29 cellular contexts compared by ENCODE assay signal in the genomic region with DNA sequence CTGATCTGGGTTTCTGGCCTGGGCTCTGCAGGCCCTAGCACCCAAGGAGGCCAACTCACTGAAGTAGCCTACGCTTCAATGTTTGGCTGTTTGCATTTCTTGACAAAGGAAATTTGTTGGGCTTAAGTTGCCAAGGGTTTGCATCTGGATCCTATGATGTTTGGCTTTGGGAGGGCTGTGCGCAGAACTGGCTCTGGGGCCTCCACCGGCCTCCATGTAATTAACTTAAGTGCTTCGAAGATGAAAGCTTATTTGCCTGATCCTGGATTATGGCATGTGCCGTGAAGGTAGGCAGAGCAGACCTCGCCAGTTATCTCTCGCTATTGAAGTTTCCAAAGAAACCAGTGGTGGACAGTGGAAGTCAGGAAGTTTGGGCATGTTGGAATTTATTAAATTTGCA.
DNase-seq lines count a peak whose midpoint lies in the region; ATAC-seq and TF ChIP-seq lines count a peak whose summit lies in the region.
"Had no signal": no experiment of that assay in that cellular context is flagged by ENCODE, and none has a peak within 500 bp of the region (broad histone marks: within the 10 kb centered on the region; RNA-seq: fewer than 3 reads in every experiment).

No MANE protein-coding gene starts in this region.

- no peak overlapping the region for H3K4me3 ChIP-seq in HUES64 (ENCODE audit: low read length)
- no peak overlapping the region for H3K4me3 ChIP-seq in endodermal cell (ENCODE audit: low read length)
- no peak overlapping the region for H3K4me3 ChIP-seq in CD4-positive, alpha-beta memory T cell (ENCODE audit: low read length in 2 of 2)
- H3K4me3 ChIP-seq: heart right ventricle, lung, right atrium auricular region, transverse colon had no signal

- H3K9ac ChIP-seq in HUES64 (ENCODE audit: low read depth, low read length) (no peak overlapping the region), endodermal cell (ENCODE audit: extremely low read depth, low read length, poor library complexity, severe bottlenecking) (no peak overlapping the region)
- H3K9ac ChIP-seq: parathyroid adenoma had no signal

- 68% methylated on average over 7 of the region's 7 CpGs for WGBS in HUES64
- 84 to 90% methylated on average over 3 to 7 of the region's 7 CpGs for WGBS in endodermal cell (ENCODE audit: insufficient coverage in 1 of 2, insufficient read length in 1 of 2), 2 experiments

- H3K27me3 Mint-ChIP-seq in endodermal cell (ENCODE audit: insufficient read depth) (peaks cover 50% of the 10 kb centered on the region), nephron progenitor cell (ENCODE audit: low read depth, poor library complexity) (no peaks in the 10 kb centered on the region), chondrocyte (ENCODE audit: low read depth) (peaks cover 4% of the 10 kb centered on the region)
- no peaks in the 10 kb centered on the region for H3K27me3 Mint-ChIP-seq in CD4-positive, alpha-beta memory T cell
- H3K27me3 Mint-ChIP-seq: activated CD4-positive, alpha-beta memory T cell treated with anti-CD3 and anti-CD28 coated beads, Interleukin-2, amount 10 ng/mL, durations not matched to agents 7 days and 5 days had no signal

- H3K9me3 Mint-ChIP-seq in endodermal cell (no peaks in the 10 kb centered on the region), nephron progenitor cell (no peaks in the 10 kb centered on the region), chondrocyte (ENCODE audit: low read depth) (no peaks in the 10 kb centered on the region)
- peaks cover 0 to 2% (median 0%) of the 10 kb centered on the region in 8 donors for H3K9me3 Mint-ChIP-seq in CD4-positive, alpha-beta memory T cell
- H3K9me3 Mint-ChIP-seq: activated CD4-positive, alpha-beta memory T cell treated with anti-CD3 and anti-CD28 coated beads, Interleukin-2, amount 10 ng/mL, durations not matched to agents 7 days and 5 days; activated T-helper 1 cell treated with anti-CD3 and anti-CD28 coated beads, Interleukin-12 subunit alpha, Interleukin-12 subunit beta, Interleukin-2, Interleukin-4 antibody, amounts not matched to agents 30 ng/mL and 10 ng/mL and 1 ng/mL, durations not matched to agents 14 hours and 24 hours and 36 hours; T-helper 2 cell treated with Interferon-gamma antibody and Interleukin-4, amounts not matched to agents 5 μg/mL and 100 μg/mL, for 36 hours had no signal

- H3K27ac ChIP-seq in HUES64 (ENCODE audit: low read depth, low read length) (peak overlapping the region; percentile 96), endodermal cell (ENCODE audit: low read depth, low read length) (no peak overlapping the region)
- no peak overlapping the region for H3K27ac ChIP-seq in CD4-positive, alpha-beta memory T cell (ENCODE audit: low read depth, low read length)
- H3K27ac ChIP-seq: C4-2B, heart right ventricle, parathyroid adenoma, right atrium auricular region, transverse colon had no signal

- H3K4me3 Mint-ChIP-seq in endodermal cell (peak overlapping the region; percentile 45), nephron progenitor cell (peak overlapping the region; percentile 36), chondrocyte (ENCODE audit: unreplicated experiment) (no peak overlapping the region)
- H3K4me3 Mint-ChIP-seq in CD4-positive, alpha-beta memory T cell: no peak overlapping the region
- H3K4me3 Mint-ChIP-seq: activated CD4-positive, alpha-beta memory T cell treated with anti-CD3 and anti-CD28 coated beads, Interleukin-2, amount 10 ng/mL, durations not matched to agents 7 days and 5 days; activated T-helper 1 cell treated with anti-CD3 and anti-CD28 coated beads, Interleukin-12 subunit alpha, Interleukin-12 subunit beta, Interleukin-2, Interleukin-4 antibody, amounts not matched to agents 30 ng/mL and 10 ng/mL and 1 ng/mL, durations not matched to agents 14 hours and 24 hours and 36 hours; T-helper 2 cell treated with Interferon-gamma antibody and Interleukin-4, amounts not matched to agents 5 μg/mL and 100 μg/mL, for 36 hours had no signal

- TF ChIP-seq CTCF in endodermal cell (conservative IDR thresholded peaks at IDR 0.05) (no peak), nephron progenitor cell (IDR thresholded peaks at IDR 0.05) (no peak), chondrocyte (IDR thresholded peaks at IDR 0.05) (no peak)

- POLR2A ChIA-PET in CD4-positive, alpha-beta memory T cell (lab: Charles Lee; ENCODE audit: partially characterized antibody): no interaction called here

- intact Hi-C loops in CD4-positive, alpha-beta memory T cell (cut with micrococcal nuclease): no loop called here

- ATAC-seq in HG03439 (IDR thresholded peaks at IDR 0.05; ENCODE audit: unreplicated experiment): no peak
- ATAC-seq in GM18861 (IDR thresholded peaks at IDR 0.05; ENCODE audit: unreplicated experiment): no peak
- ATAC-seq: esophagus mucosa, heart right ventricle, HepG2, PC-3 had no signal

- DNase-seq in D341Med (ENCODE audit: low spot score): peak; percentile 90
- DNase-seq in endodermal cell: no peak
- no peak for DNase-seq in nephron progenitor cell
- DNase-seq in chondrocyte (ENCODE audit: low spot score): no peak
- no peak for DNase-seq in CD4-positive, alpha-beta memory T cell
- DNase-seq: activated CD4-positive, alpha-beta memory T cell treated with anti-CD3 and anti-CD28 coated beads, Interleukin-2, amount 10 ng/mL, durations not matched to agents 7 days and 5 days; activated CD8-positive, alpha-beta memory T cell treated with anti-CD3 and anti-CD28 coated beads, Interleukin-2, amount 50 U/mL, for 48 hours; activated naive CD4-positive, alpha-beta T cell treated with Interleukin-2 at 50 U/mL for 16 hours; central memory CD4-positive, alpha-beta T cell; dermis blood vessel endothelial cell; DND-41; heart right ventricle; Karpas-422; NCI-H2029; NCI-H524 treated with DMSO at 0.1 percent for 48 hours; NK-92 treated with Interleukin-12 subunit alpha and Interleukin-12 subunit beta, amount 100 ng/mL, for 24 hours; PC-3; transverse colon had no signal

- CTCF ChIA-PET in CD4-positive, alpha-beta memory T cell (lab: Charles Lee; ENCODE audit: partially characterized antibody): no interaction called here

- no peaks in the 10 kb centered on the region for H3K9me3 ChIP-seq in HUES64 (ENCODE audit: insufficient read depth, low read depth, low read length)
- H3K9me3 ChIP-seq in endodermal cell (ENCODE audit: control insufficient read depth, low read length): no peaks in the 10 kb centered on the region
- H3K9me3 ChIP-seq in CD4-positive, alpha-beta memory T cell (ENCODE audit: control insufficient read depth in 1 of 2, low read length in 2 of 2): no peaks in the 10 kb centered on the region
- H3K9me3 ChIP-seq: heart right ventricle, right atrium auricular region, transverse colon had no signal

- H3K27me3 ChIP-seq in HUES64 (ENCODE audit: insufficient read depth, low read length) (no peaks in the 10 kb centered on the region), endodermal cell (ENCODE audit: control insufficient read depth, insufficient read depth, low read length, poor library complexity, severe bottlenecking) (peaks cover 39% of the 10 kb centered on the region)
- no peaks in the 10 kb centered on the region for H3K27me3 ChIP-seq in CD4-positive, alpha-beta memory T cell (ENCODE audit: insufficient read depth, low read length)
- H3K27me3 ChIP-seq: right atrium auricular region, transverse colon had no signal

- H3K4me1 ChIP-seq in HUES64 (ENCODE audit: insufficient read depth, low read length) (peaks cover 46% of the 10 kb centered on the region), endodermal cell (ENCODE audit: control insufficient read depth, insufficient read depth, low read length) (peaks cover 13% of the 10 kb centered on the region)
- H3K4me1 ChIP-seq in CD4-positive, alpha-beta memory T cell (ENCODE audit: insufficient read depth, low read length): no peaks in the 10 kb centered on the region
- H3K4me1 ChIP-seq: parathyroid adenoma, right atrium auricular region, transverse colon had no signal

- H3K36me3 ChIP-seq in HUES64 (ENCODE audit: insufficient read depth, low read length) (no peaks in the 10 kb centered on the region), endodermal cell (ENCODE audit: control insufficient read depth, insufficient read depth, low read length) (no peaks in the 10 kb centered on the region)
- H3K36me3 ChIP-seq in CD4-positive, alpha-beta memory T cell (ENCODE audit: insufficient read depth, low read length): no peaks in the 10 kb centered on the region
- H3K36me3 ChIP-seq: heart right ventricle, right atrium auricular region, transverse colon had no signal

- H3K4me1 Mint-ChIP-seq in endodermal cell (peaks cover 31% of the 10 kb centered on the region), nephron progenitor cell (peaks cover 46% of the 10 kb centered on the region), chondrocyte (ENCODE audit: low read depth) (peaks cover 39% of the 10 kb centered on the region)
- no peaks in the 10 kb centered on the region for H3K4me1 Mint-ChIP-seq in CD4-positive, alpha-beta memory T cell
- H3K4me1 Mint-ChIP-seq: activated CD4-positive, alpha-beta memory T cell treated with anti-CD3 and anti-CD28 coated beads, Interleukin-2, amount 10 ng/mL, durations not matched to agents 7 days and 5 days had no signal

- H3K36me3 Mint-ChIP-seq in endodermal cell (ENCODE audit: low read depth) (peaks cover 2% of the 10 kb centered on the region), nephron progenitor cell (ENCODE audit: low read depth) (peaks cover 9% of the 10 kb centered on the region), chondrocyte (ENCODE audit: low read depth) (no peaks in the 10 kb centered on the region)
- peaks cover 0 to 19% of the 10 kb centered on the region in 2 donors for H3K36me3 Mint-ChIP-seq in CD4-positive, alpha-beta memory T cell

- H3K27ac Mint-ChIP-seq in endodermal cell (no peak overlapping the region), nephron progenitor cell (peak overlapping the region; percentile 20), chondrocyte (ENCODE audit: unreplicated experiment) (no peak overlapping the region)
- peak overlapping the region in 1 of 7 donors; percentile 76 for H3K27ac Mint-ChIP-seq in CD4-positive, alpha-beta memory T cell
- H3K27ac Mint-ChIP-seq: activated CD4-positive, alpha-beta memory T cell treated with anti-CD3 and anti-CD28 coated beads, Interleukin-2, amount 10 ng/mL, durations not matched to agents 7 days and 5 days; activated T-helper 1 cell treated with anti-CD3 and anti-CD28 coated beads, Interleukin-12 subunit alpha, Interleukin-12 subunit beta, Interleukin-2, Interleukin-4 antibody, amounts not matched to agents 30 ng/mL and 10 ng/mL and 1 ng/mL, durations not matched to agents 14 hours and 24 hours and 36 hours; T-helper 2 cell treated with Interferon-gamma antibody and Interleukin-4, amounts not matched to agents 5 μg/mL and 100 μg/mL, for 36 hours had no signal

Comparison
In these comparisons a context has a peak if more than half of its experiments do, and no peak if none do; other contexts are left out.
1. H3K4me3 Mint-ChIP-seq: peak in endodermal cell (single experiment) and nephron progenitor cell (single experiment); none in chondrocyte (single experiment) and CD4-positive, alpha-beta memory T cell (0 of 8).